11 cellular contexts compared by ENCODE assay signal in genomic region chr5:94632024-94632423, GRCh38. TPM values are rescaled to one million over a fixed set of nuclear protein-coding genes. Genes with fewer than 3 reads are reported as not detected.
DNase-seq lines count a peak whose midpoint lies in the region; ATAC-seq and TF ChIP-seq lines count a peak whose summit lies in the region.
"Had no signal": no experiment of that assay in that cellular context is flagged by ENCODE, and none has a peak within 500 bp of the region (broad histone marks: within the 10 kb centered on the region; RNA-seq: fewer than 3 reads in every experiment).

No MANE protein-coding gene starts in this region.

- H3K36me3 Mint-ChIP-seq in glutamatergic neuron (ENCODE audit: unreplicated experiment), result no peaks in the 10 kb centered on the region

- no peak for TF ChIP-seq EP300 in sigmoid colon (IDR thresholded peaks at IDR 0.05)

- no peaks in the 10 kb centered on the region for H3K27me3 ChIP-seq in sigmoid colon

- peak; percentile 96 for ATAC-seq in GM19328 (IDR thresholded peaks at IDR 0.05; ENCODE audit: unreplicated experiment)
- ATAC-seq in HG02763 (IDR thresholded peaks at IDR 0.05; ENCODE audit: unreplicated experiment), result peak; percentile 96
- peak; percentile 97 for ATAC-seq in HG03520 (IDR thresholded peaks at IDR 0.05; ENCODE audit: unreplicated experiment)

- H3K4me3 Mint-ChIP-seq in glutamatergic neuron (ENCODE audit: unreplicated experiment), result no peak overlapping the region

- intact Hi-C loops in sigmoid colon (cut with DNase I), result no loop called here

- no peaks in the 10 kb centered on the region for H3K4me1 Mint-ChIP-seq in glutamatergic neuron (ENCODE audit: low read depth, unreplicated experiment)

- 69 to 86% methylated on average over 2 of the region's 2 CpGs for WGBS in sigmoid colon, 2 donors

- DNase-seq in sigmoid colon (no peak), HuH-7 (ENCODE audit: low spot score) (no peak), glutamatergic neuron (no peak), iPS-NIHi11 (ENCODE audit: low spot score) (no peak)
- DNase-seq: activated CD4-positive, alpha-beta T cell treated with anti-CD3 and anti-CD28 coated beads for 1 hour; activated naive CD4-positive, alpha-beta T cell; Right ventricle myocardium superior had no signal

- no peaks in the 10 kb centered on the region for H3K4me1 ChIP-seq in sigmoid colon

- no peaks in the 10 kb centered on the region for H3K9me3 Mint-ChIP-seq in glutamatergic neuron (ENCODE audit: unreplicated experiment)

- H3K4me3 ChIP-seq in GM08714 (ENCODE audit: low read length), result peak overlapping the region; percentile 67; the same call in 1 of the 2 replicates
- no peak overlapping the region for H3K4me3 ChIP-seq in sigmoid colon

- no peak for TF ChIP-seq POLR2A in sigmoid colon (IDR thresholded peaks at IDR 0.05)

- TF ChIP-seq CTCF in sigmoid colon (IDR thresholded peaks at IDR 0.05) (no peak), glutamatergic neuron (IDR thresholded peaks at IDR 0.05; ENCODE audit: partially characterized antibody, unreplicated experiment) (no peak)

- H3K27ac Mint-ChIP-seq in glutamatergic neuron (ENCODE audit: unreplicated experiment), result no peak overlapping the region

- no peaks in the 10 kb centered on the region for H3K27me3 Mint-ChIP-seq in glutamatergic neuron (ENCODE audit: unreplicated experiment)

- no peaks in the 10 kb centered on the region for H3K9me3 ChIP-seq in sigmoid colon

- H3K36me3 ChIP-seq in sigmoid colon, result peaks cover 0 to 27% (median 3%) of the 10 kb centered on the region in 4 donors

- no peak overlapping the region for H3K27ac ChIP-seq in sigmoid colon

RNA-seq across cellular contexts. Expression of gene SLF1, which starts 13.6 kb away (rescaled TPM):
- 1 to 10 TPM; 2.6 to 8.6 (median 6.8) TPM for total RNA-seq in sigmoid colon
- polyA plus RNA-seq in sigmoid colon, result 1 to 10 TPM; 1.2 to 3.1 (median 2.3) TPM
- total RNA-seq in glutamatergic neuron (ENCODE audit: unreplicated experiment), result 2.6 TPM

RNA-seq across cellular contexts. Expression of gene KIAA0825, which starts 13.6 kb away (rescaled TPM):
- 1 to 10 TPM; 2.9 to 4.6 (median 4.1) TPM for total RNA-seq in sigmoid colon
- under 1 TPM in 2 of 3 donors, not detected in 1; 0.46 to 0.48 TPM for polyA plus RNA-seq in sigmoid colon
- total RNA-seq in glutamatergic neuron (ENCODE audit: unreplicated experiment), result 1.2 TPM
